1 cellular context compared by ENCODE assay signal in the genomic region with DNA sequence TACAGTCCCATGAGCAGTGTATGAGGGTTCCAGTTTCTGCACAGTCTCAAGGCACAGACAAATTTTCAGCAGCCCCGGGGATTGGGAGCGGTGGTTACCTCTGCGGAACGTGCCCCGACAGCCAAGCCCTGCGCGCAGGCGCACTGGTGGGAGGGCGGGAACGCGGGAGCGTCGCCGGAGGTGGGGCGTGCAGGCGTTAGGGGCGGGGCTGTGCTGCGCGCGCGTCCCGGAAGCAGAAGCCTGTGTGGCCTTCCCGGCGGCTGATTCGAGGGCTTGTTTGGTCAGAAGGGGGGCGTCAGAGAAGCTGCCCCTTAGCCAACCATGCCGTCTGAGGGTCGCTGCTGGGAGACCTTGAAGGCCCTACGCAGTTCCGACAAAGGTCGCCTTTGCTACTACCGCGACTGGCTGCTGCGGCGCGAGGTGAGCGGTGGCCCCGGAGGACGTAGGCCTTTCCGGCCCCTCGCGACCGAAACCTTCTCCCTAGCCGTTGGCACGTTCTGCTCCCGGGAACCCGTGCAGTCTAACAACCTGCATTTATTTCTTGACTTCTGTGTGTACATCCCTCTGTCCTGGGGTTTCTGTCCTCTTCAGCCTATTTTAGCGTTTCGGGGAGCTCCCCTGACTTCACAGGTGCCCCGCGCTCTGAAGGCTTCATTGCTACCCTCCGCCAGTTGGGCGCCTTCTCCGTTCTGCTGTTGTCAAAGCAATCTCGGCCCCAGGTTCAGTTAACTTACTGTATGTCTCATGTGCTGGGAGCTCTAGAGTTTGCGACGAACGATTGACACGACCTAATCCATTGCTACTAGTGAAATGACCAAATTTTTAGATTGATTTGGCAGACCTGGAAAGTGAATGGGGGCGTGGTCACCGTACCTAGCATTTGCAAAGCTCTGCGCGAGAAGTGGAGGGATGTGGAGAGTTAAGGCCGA.
TF ChIP-seq lines count a peak whose summit lies in the region.

A gene with protein sequence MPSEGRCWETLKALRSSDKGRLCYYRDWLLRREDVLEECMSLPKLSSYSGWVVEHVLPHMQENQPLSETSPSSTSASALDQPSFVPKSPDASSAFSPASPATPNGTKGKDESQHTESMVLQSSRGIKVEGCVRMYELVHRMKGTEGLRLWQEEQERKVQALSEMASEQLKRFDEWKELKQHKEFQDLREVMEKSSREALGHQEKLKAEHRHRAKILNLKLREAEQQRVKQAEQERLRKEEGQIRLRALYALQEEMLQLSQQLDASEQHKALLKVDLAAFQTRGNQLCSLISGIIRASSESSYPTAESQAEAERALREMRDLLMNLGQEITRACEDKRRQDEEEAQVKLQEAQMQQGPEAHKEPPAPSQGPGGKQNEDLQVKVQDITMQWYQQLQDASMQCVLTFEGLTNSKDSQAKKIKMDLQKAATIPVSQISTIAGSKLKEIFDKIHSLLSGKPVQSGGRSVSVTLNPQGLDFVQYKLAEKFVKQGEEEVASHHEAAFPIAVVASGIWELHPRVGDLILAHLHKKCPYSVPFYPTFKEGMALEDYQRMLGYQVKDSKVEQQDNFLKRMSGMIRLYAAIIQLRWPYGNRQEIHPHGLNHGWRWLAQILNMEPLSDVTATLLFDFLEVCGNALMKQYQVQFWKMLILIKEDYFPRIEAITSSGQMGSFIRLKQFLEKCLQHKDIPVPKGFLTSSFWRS (plus strand): TSS at position 235 of the 929 bp plus-strand sequence. CDS start 87 bp downstream, at position 322.

TF ChIP-seq in H1, 55 proteins besides CTCF, POLR2A, EP300 and RAD21:
- TF ChIP-seq SUZ12 (IDR thresholded peaks at IDR 0.05; ENCODE audit: low read length) (no peak), NRF1 (IDR thresholded peaks at IDR 0.05; ENCODE audit: low read depth, low read length) (peak; percentile 78), SP4 (IDR thresholded peaks at IDR 0.05; ENCODE audit: low read length) (no peak), KDM4A (IDR thresholded peaks at IDR 0.05; ENCODE audit: low read depth, low read length, severe bottlenecking) (peak; percentile 76), HDAC6 (IDR thresholded peaks at IDR 0.05; ENCODE audit: low read depth, low read length) (no peak), ASH2L (IDR thresholded peaks at IDR 0.05; ENCODE audit: low read length) (peak; percentile 66), SIN3A (conservative IDR thresholded peaks at IDR 0.05 in 1 of 2, IDR thresholded peaks at IDR 0.05 in 1 of 2; ENCODE audit: low read depth in 1 of 2, low read length in 2 of 2) (peak; percentile 83 to 89; a peak in 2 of 4 replicates), EZH2 (IDR thresholded peaks at IDR 0.05; ENCODE audit: low read depth, low read length, severe bottlenecking) (no peak), PHF8 (conservative IDR thresholded peaks at IDR 0.05; ENCODE audit: low read depth, low read length) (peak; percentile 64), CREB1 (IDR thresholded peaks at IDR 0.05) (no peak; the same call in 1 of the 2 replicates), SAP30 (IDR thresholded peaks at IDR 0.05; ENCODE audit: insufficient read depth, insufficient replicate concordance, low read length) (peak; percentile 83), SP2 (IDR thresholded peaks at IDR 0.05; ENCODE audit: low read length) (no peak), CBX5 (IDR thresholded peaks at IDR 0.05; ENCODE audit: low read depth, low read length) (no peak), HDAC2 (IDR thresholded peaks at IDR 0.05; ENCODE audit: borderline replicate concordance in 1 of 2, low read depth in 2 of 2, low read length in 2 of 2) (peak in 1 of 2 experiments; percentile 52; a peak in 1 of 4 replicates), ATF3 (IDR thresholded peaks at IDR 0.05; ENCODE audit: insufficient read depth, low read depth, low read length) (no peak), TAF7 (optimal IDR thresholded peaks at IDR 0.05; ENCODE audit: borderline replicate concordance, low read depth, low read length) (no peak), CEBPB (IDR thresholded peaks at IDR 0.05; ENCODE audit: low read depth, low read length) (no peak), BRCA1 (IDR thresholded peaks at IDR 0.05; ENCODE audit: low read depth, low read length) (no peak), BACH1 (IDR thresholded peaks at IDR 0.05; ENCODE audit: low read length) (0 out of 2 replicates have a peak, but pooled peaks have one; percentile 9), JUN (IDR thresholded peaks at IDR 0.05; ENCODE audit: low read depth, low read length) (no peak), MAX (IDR thresholded peaks at IDR 0.05) (peak; percentile 45; the same call in 1 of the 2 replicates), CHD2 (IDR thresholded peaks at IDR 0.05; ENCODE audit: low read length) (no peak)
- TF ChIP-seq, protein P1, sequence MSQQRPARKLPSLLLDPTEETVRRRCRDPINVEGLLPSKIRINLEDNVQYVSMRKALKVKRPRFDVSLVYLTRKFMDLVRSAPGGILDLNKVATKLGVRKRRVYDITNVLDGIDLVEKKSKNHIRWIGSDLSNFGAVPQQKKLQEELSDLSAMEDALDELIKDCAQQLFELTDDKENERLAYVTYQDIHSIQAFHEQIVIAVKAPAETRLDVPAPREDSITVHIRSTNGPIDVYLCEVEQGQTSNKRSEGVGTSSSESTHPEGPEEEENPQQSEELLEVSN (IDR thresholded peaks at IDR 0.05), result peak; percentile 90
